In genomic region chr11:4994551-4994950, GRCh38 we compare ENCODE assay signal across 38 cellular contexts. TPM values are rescaled to one million over a fixed set of nuclear protein-coding genes. Genes with fewer than 3 reads are reported as not detected.
"Had no signal": no experiment of that assay in that cellular context is flagged by ENCODE, and none has a peak within 500 bp of the region (broad histone marks: within the 10 kb centered on the region; RNA-seq: fewer than 3 reads in every experiment).

OR51L1 (plus strand) TSS chr11:4994851; CDS start chr11:4998983, 4,132 bp downstream.

- H3K36me3 ChIP-seq: ascending aorta, cardiac muscle cell had no signal

- H3K27ac ChIP-seq: ascending aorta, cardiac muscle cell, VCaP had no signal

- H3K27me3 ChIP-seq: ascending aorta, cardiac muscle cell had no signal

- H3K27ac Mint-ChIP-seq: activated B cell treated with CpG ODN at 0.5 μM for 24 hours; activated CD4-positive, alpha-beta memory T cell treated with anti-CD3 and anti-CD28 coated beads for 36 hours; activated CD4-positive, alpha-beta T cell treated with anti-CD3 and anti-CD28 coated beads, Interleukin-2, amount 10 ng/mL, durations not matched to agents 24 days and 14 days; activated CD8-positive, alpha-beta T cell treated with anti-CD3 and anti-CD28 coated beads for 36 hours; activated naive CD4-positive, alpha-beta T cell treated with anti-CD3 and anti-CD28 coated beads, Interleukin-2, amount 10 ng/mL, durations not matched to agents 7 days and 5 days; activated naive CD4-positive, alpha-beta T cell treated with anti-CD3 and anti-CD28 coated beads, Interleukin-2, amount 50 U/mL, for 24 hours; activated naive CD8-positive, alpha-beta T cell; activated naive CD8-positive, alpha-beta T cell treated with anti-CD3 and anti-CD28 coated beads, Interleukin-2, amount 10 ng/mL, durations not matched to agents 7 days and 5 days; activated naive CD8-positive, alpha-beta T cell treated with anti-CD3 and anti-CD28 coated beads, Interleukin-2, amount 50 U/mL, for 24 hours; activated T-helper 2 cell treated with anti-CD3 and anti-CD28 coated beads, Interferon-gamma antibody, Interleukin-2, Interleukin-4, amounts not matched to agents 10 μg/mL and 5 μg/mL and 100 μg/mL, durations not matched to agents 14 hours and 24 hours and 36 hours; brain; T-helper 1 cell treated with Interleukin-12 subunit alpha and Interleukin-12 subunit beta and Interleukin-4 antibody, amounts not matched to agents 30 μg/mL and 1 μg/mL, for 36 hours; T-helper 2 cell treated with Interferon-gamma antibody and Interleukin-4, amounts not matched to agents 5 μg/mL and 100 μg/mL, for 36 hours had no signal

- DNase-seq: activated B cell treated with CpG ODN at 0.5 μM for 24 hours; activated CD4-positive, alpha-beta memory T cell treated with anti-CD3 and anti-CD28 coated beads for 36 hours; activated CD4-positive, alpha-beta T cell treated with anti-CD3 and anti-CD28 coated beads for 4 hours; activated CD4-positive, alpha-beta T cell treated with anti-CD3 and anti-CD28 coated beads, Interleukin-2, amount 10 ng/mL, durations not matched to agents 24 days and 14 days; activated CD4-positive, alpha-beta T cell treated with anti-CD3 and anti-CD28 coated beads, Interleukin-2, amount 50 U/mL, for 1 hour; activated CD4-positive, alpha-beta T cell treated with anti-CD3 and anti-CD28 coated beads, Interleukin-2, amount 50 U/mL, for 4 hours; activated CD4-positive, CD25-positive, alpha-beta regulatory T cell treated with anti-CD3 and anti-CD28 coated beads, Interleukin-2, amount 50 U/mL, for 72 hours; activated CD8-positive, alpha-beta memory T cell treated with anti-CD3 and anti-CD28 coated beads, Interleukin-2, amount 50 U/mL, for 4 hours; activated CD8-positive, alpha-beta T cell treated with anti-CD3 and anti-CD28 coated beads for 36 hours; activated effector memory CD4-positive, alpha-beta T cell treated with Interleukin-2 at 50 U/mL for 16 hours; activated gamma-delta T cell; activated naive CD4-positive, alpha-beta T cell treated with anti-CD3 and anti-CD28 coated beads, Interleukin-2, amount 10 ng/mL, durations not matched to agents 7 days and 5 days; activated naive CD4-positive, alpha-beta T cell treated with Interleukin-2 at 50 U/mL for 16 hours; activated naive CD8-positive, alpha-beta T cell treated with anti-CD3 and anti-CD28 coated beads, Interleukin-2, amount 10 ng/mL, durations not matched to agents 7 days and 5 days; activated naive CD8-positive, alpha-beta T cell treated with anti-CD3 and anti-CD28 coated beads, Interleukin-2, amount 50 U/mL, for 24 hours; activated T-cell treated with anti-CD3 and anti-CD28 coated beads for 4 hours; activated T-cell treated with anti-CD3 and anti-CD28 coated beads, Interleukin-2, amount 50 U/mL, for 1 hour; activated T-cell treated with anti-CD3 and anti-CD28 coated beads, Interleukin-2, amount 50 U/mL, for 48 hours; amygdala; anterior cingulate cortex; caudate nucleus; cerebellar nuclear complex; T-helper 1 cell; T-helper 2 cell; T-helper 9 cell had no signal

- ATAC-seq: activated CD8-positive, alpha-beta T cell treated with anti-CD3 and anti-CD28 coated beads for 36 hours; activated naive CD8-positive, alpha-beta T cell treated with anti-CD3 and anti-CD28 coated beads, Interleukin-2, amount 50 U/mL, for 24 hours had no signal

- H3K4me3 Mint-ChIP-seq: activated B cell treated with CpG ODN at 0.5 μM for 24 hours; activated CD4-positive, alpha-beta memory T cell treated with anti-CD3 and anti-CD28 coated beads for 36 hours; activated CD4-positive, alpha-beta T cell treated with anti-CD3 and anti-CD28 coated beads, Interleukin-2, amount 10 ng/mL, durations not matched to agents 24 days and 14 days; activated CD8-positive, alpha-beta T cell treated with anti-CD3 and anti-CD28 coated beads for 36 hours; activated naive CD4-positive, alpha-beta T cell treated with anti-CD3 and anti-CD28 coated beads, Interleukin-2, amount 10 ng/mL, durations not matched to agents 7 days and 5 days; activated naive CD4-positive, alpha-beta T cell treated with anti-CD3 and anti-CD28 coated beads, Interleukin-2, amount 50 U/mL, for 24 hours; activated naive CD8-positive, alpha-beta T cell; activated naive CD8-positive, alpha-beta T cell treated with anti-CD3 and anti-CD28 coated beads, Interleukin-2, amount 10 ng/mL, durations not matched to agents 7 days and 5 days; activated naive CD8-positive, alpha-beta T cell treated with anti-CD3 and anti-CD28 coated beads, Interleukin-2, amount 50 U/mL, for 24 hours; brain; central memory CD8-positive, alpha-beta T cell; T-helper 1 cell treated with Interleukin-12 subunit alpha and Interleukin-12 subunit beta and Interleukin-4 antibody, amounts not matched to agents 30 μg/mL and 1 μg/mL, for 36 hours; T-helper 2 cell treated with Interferon-gamma antibody and Interleukin-4, amounts not matched to agents 5 μg/mL and 100 μg/mL, for 36 hours had no signal

- H3K4me1 ChIP-seq: ascending aorta had no signal

- H3K27me3 Mint-ChIP-seq: activated CD4-positive, alpha-beta memory T cell treated with anti-CD3 and anti-CD28 coated beads for 36 hours; activated CD4-positive, alpha-beta T cell treated with anti-CD3 and anti-CD28 coated beads, Interleukin-2, amount 10 ng/mL, durations not matched to agents 24 days and 14 days; activated CD8-positive, alpha-beta T cell treated with anti-CD3 and anti-CD28 coated beads for 36 hours; activated naive CD4-positive, alpha-beta T cell treated with anti-CD3 and anti-CD28 coated beads, Interleukin-2, amount 10 ng/mL, durations not matched to agents 7 days and 5 days; activated naive CD8-positive, alpha-beta T cell treated with anti-CD3 and anti-CD28 coated beads, Interleukin-2, amount 10 ng/mL, durations not matched to agents 7 days and 5 days; activated naive CD8-positive, alpha-beta T cell treated with anti-CD3 and anti-CD28 coated beads, Interleukin-2, amount 50 U/mL, for 24 hours had no signal

- H3K9me3 ChIP-seq: ascending aorta had no signal

- H3K4me1 Mint-ChIP-seq: activated B cell treated with CpG ODN at 0.5 μM for 24 hours; activated CD4-positive, alpha-beta T cell treated with anti-CD3 and anti-CD28 coated beads, Interleukin-2, amount 10 ng/mL, durations not matched to agents 24 days and 14 days; activated naive CD4-positive, alpha-beta T cell treated with anti-CD3 and anti-CD28 coated beads, Interleukin-2, amount 10 ng/mL, durations not matched to agents 7 days and 5 days; activated naive CD4-positive, alpha-beta T cell treated with anti-CD3 and anti-CD28 coated beads, Interleukin-2, amount 50 U/mL, for 24 hours; activated naive CD8-positive, alpha-beta T cell treated with anti-CD3 and anti-CD28 coated beads, Interleukin-2, amount 10 ng/mL, durations not matched to agents 7 days and 5 days; activated naive CD8-positive, alpha-beta T cell treated with anti-CD3 and anti-CD28 coated beads, Interleukin-2, amount 50 U/mL, for 24 hours; brain; central memory CD8-positive, alpha-beta T cell had no signal

- H3K36me3 Mint-ChIP-seq: activated CD4-positive, alpha-beta memory T cell treated with anti-CD3 and anti-CD28 coated beads for 36 hours; activated naive CD4-positive, alpha-beta T cell treated with anti-CD3 and anti-CD28 coated beads, Interleukin-2, amount 10 ng/mL, durations not matched to agents 7 days and 5 days; activated naive CD4-positive, alpha-beta T cell treated with anti-CD3 and anti-CD28 coated beads, Interleukin-2, amount 50 U/mL, for 24 hours; activated naive CD8-positive, alpha-beta T cell; activated naive CD8-positive, alpha-beta T cell treated with anti-CD3 and anti-CD28 coated beads, Interleukin-2, amount 10 ng/mL, durations not matched to agents 7 days and 5 days; brain had no signal

- H3K9me3 Mint-ChIP-seq: activated B cell treated with CpG ODN at 0.5 μM for 24 hours; activated CD4-positive, alpha-beta memory T cell treated with anti-CD3 and anti-CD28 coated beads for 36 hours; activated CD4-positive, alpha-beta T cell treated with anti-CD3 and anti-CD28 coated beads, Interleukin-2, amount 10 ng/mL, durations not matched to agents 24 days and 14 days; activated CD8-positive, alpha-beta T cell treated with anti-CD3 and anti-CD28 coated beads for 36 hours; activated naive CD4-positive, alpha-beta T cell treated with anti-CD3 and anti-CD28 coated beads, Interleukin-2, amount 10 ng/mL, durations not matched to agents 7 days and 5 days; activated naive CD4-positive, alpha-beta T cell treated with anti-CD3 and anti-CD28 coated beads, Interleukin-2, amount 50 U/mL, for 24 hours; activated naive CD8-positive, alpha-beta T cell treated with anti-CD3 and anti-CD28 coated beads, Interleukin-2, amount 10 ng/mL, durations not matched to agents 7 days and 5 days; activated naive CD8-positive, alpha-beta T cell treated with anti-CD3 and anti-CD28 coated beads, Interleukin-2, amount 50 U/mL, for 24 hours; activated T-helper 2 cell treated with anti-CD3 and anti-CD28 coated beads, Interferon-gamma antibody, Interleukin-2, Interleukin-4, amounts not matched to agents 10 μg/mL and 5 μg/mL and 100 μg/mL, durations not matched to agents 14 hours and 24 hours and 36 hours; brain; central memory CD8-positive, alpha-beta T cell; T-helper 1 cell treated with Interleukin-12 subunit alpha and Interleukin-12 subunit beta and Interleukin-4 antibody, amounts not matched to agents 30 μg/mL and 1 μg/mL, for 36 hours; T-helper 2 cell treated with Interferon-gamma antibody and Interleukin-4, amounts not matched to agents 5 μg/mL and 100 μg/mL, for 36 hours had no signal

- H3K4me3 ChIP-seq: ascending aorta, cardiac muscle cell had no signal

RNA-seq across cellular contexts. Expression of gene OR51L1, which starts in this region (rescaled TPM):
- total RNA-seq: activated B cell treated with CpG ODN at 0.5 μM for 24 hours; activated CD4-positive, alpha-beta memory T cell treated with anti-CD3 and anti-CD28 coated beads for 36 hours; activated CD4-positive, alpha-beta T cell treated with anti-CD3 and anti-CD28 coated beads, Interleukin-2, amount 10 ng/mL, durations not matched to agents 24 days and 14 days; activated CD8-positive, alpha-beta memory T cell treated with anti-CD3 and anti-CD28 coated beads for 36 hours; activated CD8-positive, alpha-beta T cell treated with anti-CD3 and anti-CD28 coated beads for 36 hours; activated naive CD8-positive, alpha-beta T cell treated with anti-CD3 and anti-CD28 coated beads, Interleukin-2, amount 10 ng/mL, durations not matched to agents 7 days and 5 days; activated T-helper 2 cell treated with anti-CD3 and anti-CD28 coated beads, Interferon-gamma antibody, Interleukin-2, Interleukin-4, amounts not matched to agents 10 μg/mL and 5 μg/mL and 100 μg/mL, durations not matched to agents 14 hours and 24 hours and 36 hours; ascending aorta; bronchial epithelial cell; cardiac muscle cell had no signal
- polyA plus RNA-seq: adipose tissue, cardiac muscle cell had no signal
